In the genomic region with DNA sequence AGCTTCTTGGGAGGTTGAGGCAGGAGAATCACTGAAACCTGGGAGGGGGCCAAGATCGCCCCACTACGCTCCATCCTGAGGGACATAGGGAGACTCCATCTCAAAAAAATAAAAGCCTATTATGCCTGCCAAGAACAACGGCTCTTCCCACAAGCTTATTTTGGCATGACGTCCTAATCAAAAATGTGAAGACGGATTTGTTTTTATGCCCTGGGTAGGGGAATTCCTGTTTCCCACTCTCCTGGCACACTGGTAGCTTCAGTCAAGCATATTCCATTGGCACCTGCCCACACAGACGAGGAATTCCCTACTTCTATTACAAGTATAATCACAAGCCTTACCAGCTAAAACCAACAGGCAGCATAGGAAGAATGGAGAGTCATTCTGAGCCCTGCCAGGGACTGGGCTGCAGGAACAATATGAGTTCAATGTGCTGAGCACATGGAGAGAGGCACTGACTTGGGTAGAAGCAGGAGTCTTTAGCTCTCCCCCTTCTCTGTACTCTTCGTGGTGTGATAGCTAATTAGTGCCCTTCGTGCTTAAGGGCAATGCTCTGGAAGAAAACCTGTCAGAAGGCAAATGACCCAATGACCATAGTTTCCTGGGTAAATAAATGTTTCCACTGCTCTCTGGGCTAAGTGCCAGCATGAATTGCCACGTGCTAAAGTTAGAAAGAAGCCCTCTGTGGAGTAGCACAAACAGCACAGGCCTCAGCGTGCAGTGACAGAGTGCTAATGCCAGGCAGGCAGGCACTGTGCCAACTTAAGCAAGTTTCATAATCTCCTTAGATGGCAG, we compare ENCODE assay signal across 9 cellular contexts. TPM values are rescaled to one million over a fixed set of nuclear protein-coding genes. Genes with fewer than 3 reads are reported as not detected.
A peak's percentile ranks its signal among the peaks of the same experiment; 100 is the strongest.
DNase-seq lines count a peak whose midpoint lies in the region; ATAC-seq and TF ChIP-seq lines count a peak whose summit lies in the region.
"Had no signal": no experiment of that assay in that cellular context is flagged by ENCODE, and none has a peak within 500 bp of the region (broad histone marks: within the 10 kb centered on the region; RNA-seq: fewer than 3 reads in every experiment).

No MANE protein-coding gene starts in this region.

- 18 to 28% (median 22%) methylated on average over 9 to 10 of the region's 10 CpGs for WGBS in stomach, 5 donors

- H3K36me3 ChIP-seq in BLaER1 (no peaks in the 10 kb centered on the region), stomach (peaks cover 0 to 7% (median 0%) of the 10 kb centered on the region in 4 donors)

- intact Hi-C loops in stomach (cut with DNase I; ENCODE audit: low total_unique reads), result no loop called here

- no peak overlapping the region; the same call in 1 of the 2 replicates for H3K9ac ChIP-seq in BLaER1

- no peak for TF ChIP-seq EP300 in stomach (IDR thresholded peaks at IDR 0.05)

- no peak overlapping the region for H3K4me3 ChIP-seq in BLaER1
- no peak overlapping the region for H3K4me3 ChIP-seq in stomach

- H3K4me2 ChIP-seq in BLaER1, result peak overlapping the region; percentile 29

- H3K4me1 ChIP-seq in BLaER1 (peaks cover 17% of the 10 kb centered on the region), stomach (peaks cover 11 to 20% (median 17%) of the 10 kb centered on the region in 4 donors)

- no peak for TF ChIP-seq POLR2A in stomach (IDR thresholded peaks at IDR 0.05)

- H3K9me3 ChIP-seq in BLaER1, result no peaks in the 10 kb centered on the region
- no peaks in the 10 kb centered on the region for H3K9me3 ChIP-seq in stomach

- no peaks in the 10 kb centered on the region for H4K20me1 ChIP-seq in BLaER1

- peak; percentile 26 to 29 for DNase-seq in Kasumi-1 (lab: John Stamatoyannopoulos, UW)
- peak; percentile 93 for DNase-seq in astrocyte of the hippocampus (ENCODE audit: low read depth, low spot score)
- peak; percentile 84 for DNase-seq in iris pigment epithelial cell (ENCODE audit: low read depth)
- DNase-seq in stomach, result peak; percentile 91
- DNase-seq in NCI-H187 (lab: John Stamatoyannopoulos, UW), result no peak
- DNase-seq: activated naive CD8-positive, alpha-beta T cell treated with anti-CD3 and anti-CD28 coated beads, Interleukin-2, amount 10 ng/mL, durations not matched to agents 7 days and 5 days had no signal

- no peak for TF ChIP-seq CTCF in stomach (IDR thresholded peaks at IDR 0.05)

- H3K27ac ChIP-seq in BLaER1 (no peak overlapping the region), stomach (peak overlapping the region; percentile 52 to 83 (median 76))

- H3K27me3 ChIP-seq in BLaER1 (no peaks in the 10 kb centered on the region), stomach (no peaks in the 10 kb centered on the region)

- ATAC-seq in HG03469 (IDR thresholded peaks at IDR 0.05; ENCODE audit: unreplicated experiment), result no peak
- no peak for ATAC-seq in HG02759 (IDR thresholded peaks at IDR 0.05; ENCODE audit: unreplicated experiment)

RNA-seq across cellular contexts. Expression of gene TNFSF4, which starts 16.8 kb away (rescaled TPM):
- total RNA-seq in stomach, result 1 to 10 TPM in 1 of 5 donors, under 1 TPM in 1, not detected in 3; 0.14 to 2.2 TPM
- polyA plus RNA-seq in stomach, result under 1 TPM in 2 of 3 donors, not detected in 1; 0.50 to 0.62 TPM

Comparison
In these comparisons a context has a peak if more than half of its experiments do, and no peak if none do; other contexts are left out.
1. DNase-seq: peak in Kasumi-1 (2 of 2), astrocyte of the hippocampus (single experiment), iris pigment epithelial cell (single experiment) and stomach (single experiment); none in NCI-H187 (0 of 2).